19 cellular contexts compared by ENCODE assay signal in genomic region chr16:1659071-1659470, GRCh38.
DNase-seq lines count a peak whose midpoint lies in the region; ATAC-seq and TF ChIP-seq lines count a peak whose summit lies in the region.
"Had no signal": no experiment of that assay in that cellular context is flagged by ENCODE, and none has a peak within 500 bp of the region (broad histone marks: within the 10 kb centered on the region; RNA-seq: fewer than 3 reads in every experiment).

No MANE protein-coding gene starts in this region.

- no peak overlapping the region for H3K4me2 ChIP-seq in DND-41 (ENCODE audit: insufficient read depth, low read length)

- H3K79me2 ChIP-seq in DND-41 (ENCODE audit: insufficient read depth, low read length) = no peaks in the 10 kb centered on the region

- H3K36me3 ChIP-seq in DND-41 (ENCODE audit: insufficient read depth, low read length) = peaks cover 94% of the 10 kb centered on the region

- H2AFZ ChIP-seq in DND-41 (ENCODE audit: low read depth, low read length) = no peak overlapping the region
- H2AFZ ChIP-seq: GM23248 had no signal

- DNase-seq in DND-41 = no peak
- DNase-seq in HEK293T (ENCODE audit: extremely low spot score) = no peak
- DNase-seq in caudate nucleus (lab: John Stamatoyannopoulos, UW) = peak in 22 of 61 donors; percentile 6 to 69 (median 16)
- peak in 28 of 42 donors; percentile 13 to 78 (median 44) for DNase-seq in head of caudate nucleus
- no peak for DNase-seq in HCEC 1CT
- no peak for DNase-seq in NCI-H2107 (lab: John Stamatoyannopoulos, UW)
- DNase-seq in UCSD-AML1 (lab: John Stamatoyannopoulos, UW; ENCODE audit: unreplicated experiment) = no peak
- no peak for DNase-seq in SKM-1 (lab: John Stamatoyannopoulos, UW; ENCODE audit: unreplicated experiment)
- DNase-seq: ACHN; BE2C; Caco-2; CD4-positive, alpha-beta T cell; DMS79 treated with DMSO at 0.1 percent for 48 hours; EL; GM23248; KBM-7 had no signal

- TF ChIP-seq CTCF in DND-41 (IDR thresholded peaks at IDR 0.05; ENCODE audit: borderline replicate concordance, extremely low read depth, low read length, poor library complexity, severe bottlenecking) = no peak

- intact Hi-C loops in head of caudate nucleus (cut with DNase I) = no loop called here

- H3K4me1 ChIP-seq in DND-41 (ENCODE audit: insufficient read depth, low read length) = no peaks in the 10 kb centered on the region
- H3K4me1 ChIP-seq: BE2C, Caco-2, HAP-1 had no signal

- no peak overlapping the region for H3K4me3 ChIP-seq in DND-41 (ENCODE audit: low read depth in 1 of 2, low read length in 2 of 2)
- H3K4me3 ChIP-seq: GM23248, HAP-1 had no signal

- H3K9ac ChIP-seq in DND-41 (ENCODE audit: low read depth, low read length) = no peak overlapping the region
- H3K9ac ChIP-seq: GM23248 had no signal

- 0 out of 3 replicates have a peak, but pooled peaks have one; percentile 14 for ATAC-seq in DND-41 (ENCODE audit: insufficient read depth, low read depth)
- ATAC-seq: HepG2 had no signal

- no peaks in the 10 kb centered on the region for H3K27me3 ChIP-seq in DND-41 (ENCODE audit: insufficient read depth, low read length, poor library complexity)
- H3K27me3 ChIP-seq: BE2C had no signal

- no peaks in the 10 kb centered on the region for H3K9me3 ChIP-seq in DND-41 (ENCODE audit: insufficient read depth, low read length, severe bottlenecking)
- H3K9me3 ChIP-seq: BE2C, Caco-2, HAP-1 had no signal

- no peak overlapping the region for H3K27ac ChIP-seq in DND-41 (ENCODE audit: low read length)
- peak overlapping the region; percentile 6 for H3K27ac ChIP-seq in caudate nucleus (ENCODE audit: low read depth, low read length)
- H3K27ac ChIP-seq: C4-2B, GM23248 had no signal

- CTCF ChIA-PET in HEK293T (lab: Yijun Ruan, JAX) = no interaction called here

- POLR2A ChIA-PET in HEK293T (lab: Yijun Ruan, JAX) = interaction anchor here (1.2 kb wide), 1 partner anchor 9 kb away, joined by 4 read pairs; no protein-coding TSS in a partner anchor

- peaks cover 12% of the 10 kb centered on the region for H4K20me1 ChIP-seq in DND-41 (ENCODE audit: insufficient read depth, low read length)

TF ChIP-seq in HEK293T, 16 proteins besides CTCF, POLR2A, EP300 and RAD21:
- peak; percentile 62 for TF ChIP-seq PKNOX1 (IDR thresholded peaks at IDR 0.05)
- TF ChIP-seq NFRKB (IDR thresholded peaks at IDR 0.05) = no peak
- TF ChIP-seq SUZ12 (IDR thresholded peaks at IDR 0.05) = no peak
- no peak for TF ChIP-seq CTBP1 (IDR thresholded peaks at IDR 0.05; ENCODE audit: borderline replicate concordance)
- no peak for TF ChIP-seq LEF1 (IDR thresholded peaks at IDR 0.05; ENCODE audit: borderline replicate concordance)
- TF ChIP-seq BHLHE40 (IDR thresholded peaks at IDR 0.05; ENCODE audit: borderline replicate concordance) = no peak
- no peak for TF ChIP-seq ZNF384 (IDR thresholded peaks at IDR 0.05)
- no peak for TF ChIP-seq SP1 (IDR thresholded peaks at IDR 0.05)
- no peak for TF ChIP-seq HDGF (IDR thresholded peaks at IDR 0.05; ENCODE audit: borderline replicate concordance)

Comparison
In these comparisons a context has a peak if more than half of its experiments do, and no peak if none do; other contexts are left out.
1. DNase-seq: peak in head of caudate nucleus (28 of 42); none in DND-41 (single experiment), HEK293T (single experiment), HCEC 1CT (single experiment), NCI-H2107 (single experiment), UCSD-AML1 (single experiment) and SKM-1 (single experiment).